In genomic region chr4:20313237-20314030, GRCh38 we compare ENCODE assay signal across 11 cellular contexts.
DNase-seq lines count a peak whose midpoint lies in the region; ATAC-seq and TF ChIP-seq lines count a peak whose summit lies in the region.
"Had no signal": no experiment of that assay in that cellular context is flagged by ENCODE, and none has a peak within 500 bp of the region (broad histone marks: within the 10 kb centered on the region; RNA-seq: fewer than 3 reads in every experiment).

No MANE protein-coding gene starts in this region.

- H3K4me1 ChIP-seq in Panc1 (ENCODE audit: control insufficient read depth, insufficient read depth, low read length): no peaks in the 10 kb centered on the region
- H3K4me1 ChIP-seq in hepatocyte (ENCODE audit: insufficient read depth): peaks cover 3% of the 10 kb centered on the region

- no peaks in the 10 kb centered on the region for H3K9me3 ChIP-seq in Panc1 (ENCODE audit: control insufficient read depth, insufficient read depth, low read depth, low read length)
- no peaks in the 10 kb centered on the region for H3K9me3 ChIP-seq in hepatocyte (ENCODE audit: low read depth)
- H3K9me3 ChIP-seq: upper lobe of right lung had no signal

- no peak for DNase-seq in GM10248 (ENCODE audit: extremely low spot score)
- no peak for DNase-seq in Panc1 (ENCODE audit: low read depth, low spot score)
- DNase-seq in hepatocyte (ENCODE audit: low spot score): peak; percentile 46
- no peak for DNase-seq in epidermal melanocyte (ENCODE audit: insufficient read length, low spot score)
- DNase-seq in NCI-H69 (lab: John Stamatoyannopoulos, UW): no peak
- no peak for DNase-seq in activated effector memory CD4-positive, alpha-beta T cell treated with Interleukin-2 at 50 U/mL for 16 hours
- DNase-seq: COR-L47, upper lobe of right lung had no signal

- POLR2A ChIA-PET in GM10248 (lab: Yijun Ruan, JAX) (no interaction called here), Panc1 (lab: Charles Lee) (no interaction called here)

- no peak overlapping the region for H3K4me3 ChIP-seq in Panc1 (ENCODE audit: low read depth in 2 of 2, low read length in 2 of 2)
- no peak overlapping the region for H3K4me3 ChIP-seq in hepatocyte
- H3K4me3 ChIP-seq: upper lobe of right lung had no signal

- H3K79me2 ChIP-seq in hepatocyte: peaks cover 5% of the 10 kb centered on the region

- no TSS peak for BruUV-seq in Panc1 (replicated peaks; lab: Mats Ljungman, UMichigan)

- in situ Hi-C loops in Panc1 (cut with HindIII; ENCODE audit: low pct_unique_long_range_greater_than_20kb, low sequenced_read_pairs): no loop called here

- no peaks in the 10 kb centered on the region for H3K9me2 ChIP-seq in hepatocyte (replicated peaks; ENCODE audit: insufficient read depth)

- H3K27ac ChIP-seq in Panc1 (ENCODE audit: low read length) (no peak overlapping the region), hepatocyte (no peak overlapping the region)
- H3K27ac ChIP-seq: upper lobe of right lung had no signal

- no peak overlapping the region for H3K4me2 ChIP-seq in hepatocyte

- no peaks in the 10 kb centered on the region for H3K27me3 ChIP-seq in Panc1 (ENCODE audit: control insufficient read depth, insufficient read depth, low read length)
- H3K27me3 ChIP-seq in hepatocyte: no peaks in the 10 kb centered on the region
- H3K27me3 ChIP-seq: upper lobe of right lung had no signal

- TF ChIP-seq CTCF in GM10248 (IDR thresholded peaks at IDR 0.05; ENCODE audit: control extremely low read depth, extremely low read depth, low read depth, missing control alignments) (peak; percentile 11), Panc1 (IDR thresholded peaks at IDR 0.05) (peak; percentile 31), hepatocyte (IDR thresholded peaks at IDR 0.05; ENCODE audit: poor library complexity) (peak; percentile 38)

- intact Hi-C loops in Panc1 (cut with micrococcal nuclease; ENCODE audit: unreplicated experiment): no loop called here

- H4K20me1 ChIP-seq in hepatocyte (ENCODE audit: insufficient read depth, poor library complexity, severe bottlenecking): no peaks in the 10 kb centered on the region

- H2AFZ ChIP-seq in hepatocyte: no peak overlapping the region

- ATAC-seq in GM21529 (IDR thresholded peaks at IDR 0.05; ENCODE audit: unreplicated experiment) (peak; percentile 82), Panc1 (no peak), HG02571 (IDR thresholded peaks at IDR 0.05; ENCODE audit: unreplicated experiment) (no peak)
- ATAC-seq: activated naive CD4-positive, alpha-beta T cell treated with anti-CD3 and anti-CD28 coated beads, Interleukin-2, amount 50 U/mL, for 72 hours; upper lobe of right lung had no signal

- H3K36me3 ChIP-seq in Panc1 (ENCODE audit: control insufficient read depth, insufficient read depth, low read length) (no peaks in the 10 kb centered on the region), hepatocyte (replicated peaks; ENCODE audit: insufficient read depth, low read depth) (no peaks in the 10 kb centered on the region)
- H3K36me3 ChIP-seq: upper lobe of right lung had no signal

- CTCF ChIA-PET in GM10248 (lab: Yijun Ruan, JAX): interaction anchor here (1.2 kb wide), 1 partner anchor 11 kb away, joined by 4 read pairs; no protein-coding TSS in a partner anchor
- CTCF ChIA-PET in Panc1 (lab: Charles Lee): no interaction called here

- WGBS in hepatocyte (ENCODE audit: low lambda C conversion rate, missing lambda C conversion rate): 54% methylated on average over 12 of the region's 12 CpGs
